Comparison of ENCODE assay signal across 29 cellular contexts in the genomic region with DNA sequence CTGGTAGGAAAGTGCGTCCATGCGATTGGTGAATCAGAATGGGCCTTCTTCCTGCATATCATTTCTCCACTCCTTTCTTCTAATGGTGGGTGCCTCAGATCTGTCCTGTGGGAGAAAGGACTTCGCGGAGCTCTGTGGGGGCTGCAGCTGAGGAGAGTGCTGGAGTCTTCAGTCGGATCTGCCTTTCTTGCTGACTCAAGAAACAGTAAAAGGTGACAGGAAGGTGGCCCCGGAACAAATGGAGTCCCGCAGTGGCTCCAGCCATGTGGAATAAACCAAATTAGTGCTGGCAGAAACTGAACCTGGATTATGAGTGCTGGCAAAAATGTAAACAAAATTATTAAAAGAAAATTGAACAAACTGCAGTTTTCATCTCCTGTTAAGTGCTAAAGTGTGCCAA. TPM values are rescaled to one million over a fixed set of nuclear protein-coding genes. Genes with fewer than 3 reads are reported as not detected.
DNase-seq lines count a peak whose midpoint lies in the region; ATAC-seq and TF ChIP-seq lines count a peak whose summit lies in the region.
"Had no signal": no experiment of that assay in that cellular context is flagged by ENCODE, and none has a peak within 500 bp of the region (broad histone marks: within the 10 kb centered on the region; RNA-seq: fewer than 3 reads in every experiment).

No MANE protein-coding gene starts in this region.

- no peak for TF ChIP-seq EP300 in SK-N-SH (IDR thresholded peaks at IDR 0.05; ENCODE audit: borderline replicate concordance in 1 of 2, low read depth in 1 of 2, low read length in 1 of 2)

- no peaks in the 10 kb centered on the region for H3K9me2 ChIP-seq in SK-N-SH

- H3K36me3 ChIP-seq in IMR-90 (ENCODE audit: control insufficient read depth, insufficient read depth, low read length) (no peaks in the 10 kb centered on the region), endodermal cell (ENCODE audit: control insufficient read depth, insufficient read depth, low read length) (no peaks in the 10 kb centered on the region), gastrocnemius medialis (no peaks in the 10 kb centered on the region), SK-N-SH (replicated peaks in 1 of 2; ENCODE audit: control insufficient read depth in 1 of 2, insufficient read depth in 2 of 2, low read length in 1 of 2) (no peaks in the 10 kb centered on the region)
- H3K36me3 ChIP-seq: ovary, Peyer's patch, upper lobe of left lung had no signal

- no peak overlapping the region for H2BK120ac ChIP-seq in IMR-90 (ENCODE audit: low read depth, low read length)

- DNase-seq in activated effector memory CD4-positive, alpha-beta T cell treated with anti-CD3 and anti-CD28 coated beads, Interleukin-2, amount 50 U/mL, for 16 hours, result peak; percentile 38
- DNase-seq in activated effector memory CD4-positive, alpha-beta T cell treated with Interleukin-2 at 50 U/mL for 16 hours, result no peak
- DNase-seq in IMR-90 (no peak), endodermal cell (peak; percentile 14), gastrocnemius medialis (no peak), SK-N-SH (no peak)
- DNase-seq in activated T-helper 1 cell treated with anti-CD3 and anti-CD28 coated beads, Interleukin-12 subunit alpha, Interleukin-12 subunit beta, Interleukin-2, Interleukin-4 antibody, amounts not matched to agents 30 ng/mL and 10 ng/mL and 1 ng/mL, durations not matched to agents 14 hours and 24 hours and 36 hours (ENCODE audit: low spot score), result no peak
- DNase-seq: activated CD4-positive, alpha-beta memory T cell treated with anti-CD3 and anti-CD28 coated beads for 36 hours; activated naive CD8-positive, alpha-beta T cell treated with anti-CD3 and anti-CD28 coated beads, Interleukin-2, amount 10 ng/mL, durations not matched to agents 7 days and 5 days; DMS53; GDM1; GM23248; HFFc6; Kasumi-1; MV-4-11; naive thymus-derived CD8-positive, alpha-beta T cell; NCI-H1930; NCI-H2227 treated with DMSO at 0.1 percent for 48 hours; NCI-H526 treated with DMSO at 0.1 percent for 48 hours; Peyer's patch; substantia nigra; T-helper 1 cell; upper lobe of left lung had no signal

- no peaks in the 10 kb centered on the region for H3F3A ChIP-seq in SK-N-SH (replicated peaks; ENCODE audit: insufficient read depth)

- H2BK5ac ChIP-seq in IMR-90 (ENCODE audit: low read depth, low read length, poor library complexity, severe bottlenecking), result no peak overlapping the region

- H3K9ac ChIP-seq in IMR-90 (ENCODE audit: low read depth, low read length) (no peak overlapping the region), endodermal cell (ENCODE audit: extremely low read depth, low read length, poor library complexity, severe bottlenecking) (no peak overlapping the region), SK-N-SH (no peak overlapping the region)
- H3K9ac ChIP-seq: GM23248 had no signal

- H3K9me3 ChIP-seq in IMR-90 (ENCODE audit: control insufficient read depth, insufficient read depth, low read length), result no peaks in the 10 kb centered on the region
- H3K9me3 ChIP-seq in endodermal cell (ENCODE audit: control insufficient read depth, low read length), result no peaks in the 10 kb centered on the region
- no peaks in the 10 kb centered on the region for H3K9me3 ChIP-seq in gastrocnemius medialis
- H3K9me3 ChIP-seq in SK-N-SH, result no peaks in the 10 kb centered on the region
- H3K9me3 ChIP-seq: ovary, Peyer's patch, upper lobe of left lung had no signal

- in situ Hi-C loops in IMR-90 (cut with MboI; ENCODE audit: low sequenced_read_pairs) (no loop called here), gastrocnemius medialis (cut with MboI; ENCODE audit: low sequenced_read_pairs in 4 of 4) (no loop called here)

- peak overlapping the region; percentile 28; the same call in 1 of the 2 replicates for H3K23ac ChIP-seq in IMR-90 (ENCODE audit: low read depth, low read length)

- H3K56ac ChIP-seq in IMR-90 (ENCODE audit: extremely low read depth, insufficient read depth, low read length), result no peak overlapping the region

- H3K79me2 ChIP-seq in SK-N-SH (ENCODE audit: insufficient read depth), result no peaks in the 10 kb centered on the region

- peaks cover 2% of the 10 kb centered on the region for H3K27me3 Mint-ChIP-seq in endodermal cell (ENCODE audit: insufficient read depth)
- no peaks in the 10 kb centered on the region for H3K27me3 Mint-ChIP-seq in activated T-helper 1 cell treated with anti-CD3 and anti-CD28 coated beads, Interleukin-12 subunit alpha, Interleukin-12 subunit beta, Interleukin-2, Interleukin-4 antibody, amounts not matched to agents 30 ng/mL and 10 ng/mL and 1 ng/mL, durations not matched to agents 14 hours and 24 hours and 36 hours (ENCODE audit: insufficient read depth)
- H3K27me3 Mint-ChIP-seq: activated CD4-positive, alpha-beta memory T cell treated with anti-CD3 and anti-CD28 coated beads for 36 hours; activated naive CD8-positive, alpha-beta T cell treated with anti-CD3 and anti-CD28 coated beads, Interleukin-2, amount 10 ng/mL, durations not matched to agents 7 days and 5 days had no signal

- no peaks in the 10 kb centered on the region for H3K79me1 ChIP-seq in IMR-90 (ENCODE audit: low read depth in 1 of 2, low read length in 2 of 2)

- H3K18ac ChIP-seq in IMR-90 (ENCODE audit: low read depth, low read length), result peak overlapping the region; percentile 22; the same call in 1 of the 2 replicates

- H3K4me1 Mint-ChIP-seq in endodermal cell, result no peaks in the 10 kb centered on the region
- H3K4me1 Mint-ChIP-seq in activated T-helper 1 cell treated with anti-CD3 and anti-CD28 coated beads, Interleukin-12 subunit alpha, Interleukin-12 subunit beta, Interleukin-2, Interleukin-4 antibody, amounts not matched to agents 30 ng/mL and 10 ng/mL and 1 ng/mL, durations not matched to agents 14 hours and 24 hours and 36 hours (ENCODE audit: low read depth), result no peaks in the 10 kb centered on the region

- peaks cover 6% of the 10 kb centered on the region; the same call in 1 of the 2 replicates for H3K9me1 ChIP-seq in IMR-90 (ENCODE audit: insufficient read depth, low read length)

- H2AFZ ChIP-seq in IMR-90 (replicated peaks; ENCODE audit: low read length, poor library complexity), result no peak overlapping the region
- no peak overlapping the region for H2AFZ ChIP-seq in SK-N-SH (ENCODE audit: low read depth)
- H2AFZ ChIP-seq: GM23248 had no signal

- H4K5ac ChIP-seq in IMR-90 (ENCODE audit: low read depth, low read length), result no peak overlapping the region

- no peak overlapping the region for H3K27ac Mint-ChIP-seq in endodermal cell
- no peak overlapping the region for H3K27ac Mint-ChIP-seq in activated T-helper 1 cell treated with anti-CD3 and anti-CD28 coated beads, Interleukin-12 subunit alpha, Interleukin-12 subunit beta, Interleukin-2, Interleukin-4 antibody, amounts not matched to agents 30 ng/mL and 10 ng/mL and 1 ng/mL, durations not matched to agents 14 hours and 24 hours and 36 hours
- H3K27ac Mint-ChIP-seq: activated CD4-positive, alpha-beta memory T cell treated with anti-CD3 and anti-CD28 coated beads for 36 hours; activated naive CD8-positive, alpha-beta T cell treated with anti-CD3 and anti-CD28 coated beads, Interleukin-2, amount 10 ng/mL, durations not matched to agents 7 days and 5 days; B cell; dendritic cell treated with granulocyte-macrophage colony-stimulating factor and Interleukin-4, amounts not matched to agents 40 ng/mL and 50 ng/mL, for 4 days; HFFc6; mesothelial cell of epicardium had no signal

- peaks cover 3% of the 10 kb centered on the region for H3K9me3 Mint-ChIP-seq in endodermal cell
- no peaks in the 10 kb centered on the region for H3K9me3 Mint-ChIP-seq in activated T-helper 1 cell treated with anti-CD3 and anti-CD28 coated beads, Interleukin-12 subunit alpha, Interleukin-12 subunit beta, Interleukin-2, Interleukin-4 antibody, amounts not matched to agents 30 ng/mL and 10 ng/mL and 1 ng/mL, durations not matched to agents 14 hours and 24 hours and 36 hours
- H3K9me3 Mint-ChIP-seq: activated naive CD8-positive, alpha-beta T cell treated with anti-CD3 and anti-CD28 coated beads, Interleukin-2, amount 10 ng/mL, durations not matched to agents 7 days and 5 days; dendritic cell treated with granulocyte-macrophage colony-stimulating factor and Interleukin-4, amounts not matched to agents 40 ng/mL and 50 ng/mL, for 4 days; mesothelial cell of epicardium had no signal

- 0 out of 2 replicates have a peak overlapping the region, but pooled peaks have one; percentile 18 for H3K4ac ChIP-seq in IMR-90 (ENCODE audit: low read depth, low read length)

- POLR2A ChIA-PET in IMR-90 (lab: Charles Lee; ENCODE audit: unreplicated experiment), result no interaction called here
- POLR2A ChIA-PET in SK-N-SH (lab: Yijun Ruan, JAX), result no interaction called here

- H2AK9ac ChIP-seq in IMR-90 (replicated peaks; ENCODE audit: low read depth, low read length, poor library complexity), result no peak overlapping the region

- H3K4me3 ChIP-seq in IMR-90 (ENCODE audit: insufficient read depth, low read depth, low read length), result no peak overlapping the region
- H3K4me3 ChIP-seq in endodermal cell (ENCODE audit: low read length), result no peak overlapping the region
- H3K4me3 ChIP-seq in gastrocnemius medialis, result no peak overlapping the region
- no peak overlapping the region for H3K4me3 ChIP-seq in SK-N-SH (ENCODE audit: low read depth in 2 of 2, low read length in 1 of 2)
- H3K4me3 ChIP-seq: GM23248, ovary, Peyer's patch, upper lobe of left lung had no signal

- no TSS peak for BruUV-seq in IMR-90 (replicated peaks; lab: Mats Ljungman, UMichigan)

- no peak overlapping the region for H2AK5ac ChIP-seq in IMR-90 (ENCODE audit: low read depth, low read length)

- ATAC-seq in IMR-90 (ENCODE audit: low read depth), result no peak
- no peak for ATAC-seq in gastrocnemius medialis
- no peak for ATAC-seq in HG02970 (IDR thresholded peaks at IDR 0.05; ENCODE audit: low FRiP score, unreplicated experiment)
- ATAC-seq: naive thymus-derived CD8-positive, alpha-beta T cell had no signal

- no peak overlapping the region for H2BK20ac ChIP-seq in IMR-90 (ENCODE audit: low read depth, low read length)

- intact Hi-C loops in IMR-90 (cut with micrococcal nuclease), result no loop called here
- intact Hi-C loops in gastrocnemius medialis (cut with DNase I; ENCODE audit: low total_unique reads), result no loop called here
- intact Hi-C loops in activated T-helper 1 cell treated with anti-CD3 and anti-CD28 coated beads, Interleukin-12 subunit alpha, Interleukin-12 subunit beta, Interleukin-2, Interleukin-4 antibody, amounts not matched to agents 30 ng/mL and 10 ng/mL and 1 ng/mL, durations not matched to agents 14 hours and 24 hours and 36 hours (cut with micrococcal nuclease), result no loop called here

- H3K4me1 ChIP-seq in IMR-90 (ENCODE audit: control insufficient read depth, insufficient read depth, low read length) (peaks cover 16% of the 10 kb centered on the region), endodermal cell (ENCODE audit: control insufficient read depth, insufficient read depth, low read length) (no peaks in the 10 kb centered on the region), gastrocnemius medialis (peaks cover 37 to 39% of the 10 kb centered on the region in 2 donors), SK-N-SH (ENCODE audit: control insufficient read depth in 1 of 2, insufficient read depth in 2 of 2, low read depth in 1 of 2, low read length in 1 of 2) (peaks cover 0 to 12% of the 10 kb centered on the region in 2 experiments; a peak in 1 of 4 replicates)

- CTCF ChIA-PET in IMR-90 (lab: Yijun Ruan, JAX), result interaction anchor here (1.0 kb wide), 1 partner anchor 10 kb away, joined by 3 read pairs; no protein-coding TSS in a partner anchor
- CTCF ChIA-PET in SK-N-SH (lab: Yijun Ruan, JAX), result interaction anchor here (0.7 to 1.3 kb wide), 2 partner anchors 16 to 25 kb away, joined by 3 to 4 read pairs; partner anchors contain the start of gene GAS6

- no peak overlapping the region for H4K8ac ChIP-seq in IMR-90 (ENCODE audit: low read depth in 2 of 2, low read length in 2 of 2)

- TF ChIP-seq RAD21 in IMR-90 (IDR thresholded peaks at IDR 0.05; ENCODE audit: low read length) (no peak), SK-N-SH (IDR thresholded peaks at IDR 0.05; ENCODE audit: low read length) (no peak)

- H3K36me3 Mint-ChIP-seq in endodermal cell (ENCODE audit: low read depth), result no peaks in the 10 kb centered on the region
- H3K36me3 Mint-ChIP-seq in activated T-helper 1 cell treated with anti-CD3 and anti-CD28 coated beads, Interleukin-12 subunit alpha, Interleukin-12 subunit beta, Interleukin-2, Interleukin-4 antibody, amounts not matched to agents 30 ng/mL and 10 ng/mL and 1 ng/mL, durations not matched to agents 14 hours and 24 hours and 36 hours (ENCODE audit: low read depth), result no peaks in the 10 kb centered on the region
- H3K36me3 Mint-ChIP-seq: activated CD4-positive, alpha-beta memory T cell treated with anti-CD3 and anti-CD28 coated beads for 36 hours; activated naive CD8-positive, alpha-beta T cell treated with anti-CD3 and anti-CD28 coated beads, Interleukin-2, amount 10 ng/mL, durations not matched to agents 7 days and 5 days; mesothelial cell of epicardium; naive thymus-derived CD8-positive, alpha-beta T cell had no signal

- no peaks in the 10 kb centered on the region for H3K27me3 ChIP-seq in IMR-90 (ENCODE audit: control insufficient read depth, insufficient read depth, low read length)
- no peaks in the 10 kb centered on the region for H3K27me3 ChIP-seq in endodermal cell (ENCODE audit: control insufficient read depth, insufficient read depth, low read length, poor library complexity, severe bottlenecking)
- H3K27me3 ChIP-seq in gastrocnemius medialis, result no peaks in the 10 kb centered on the region
- no peaks in the 10 kb centered on the region for H3K27me3 ChIP-seq in SK-N-SH (ENCODE audit: insufficient read depth)
- H3K27me3 ChIP-seq: ovary, Peyer's patch, upper lobe of left lung had no signal

- no peak overlapping the region for H2BK15ac ChIP-seq in IMR-90 (ENCODE audit: low read depth, low read length)

- no peaks in the 10 kb centered on the region for H4K20me1 ChIP-seq in IMR-90 (ENCODE audit: insufficient read depth, low read length)
- no peaks in the 10 kb centered on the region for H4K20me1 ChIP-seq in SK-N-SH (ENCODE audit: insufficient read depth)

- no peak overlapping the region; the same call in 1 of the 2 replicates for H3K14ac ChIP-seq in IMR-90 (replicated peaks; ENCODE audit: low read depth, low read length)

- H3K27ac ChIP-seq in IMR-90 (ENCODE audit: insufficient read depth, low read length), result no peak overlapping the region
- no peak overlapping the region for H3K27ac ChIP-seq in endodermal cell (ENCODE audit: low read depth, low read length)
- peak overlapping the region; percentile 29 to 78 (median 61) for H3K27ac ChIP-seq in gastrocnemius medialis
- H3K27ac ChIP-seq in SK-N-SH (ENCODE audit: low read depth in 2 of 2, low read length in 1 of 2), result no peak overlapping the region
- H3K27ac ChIP-seq: GM23248, ovary, Peyer's patch, upper lobe of left lung had no signal

- H4K91ac ChIP-seq in IMR-90 (ENCODE audit: insufficient read depth, low read depth, low read length), result no peak overlapping the region

- WGBS in IMR-90 (ENCODE audit: extremely low coverage in 2 of 2, insufficient read length in 1 of 2), 2 experiments, result 50% methylated on average over 1 of the region's 7 CpGs; no CpG with 5 or more reads in 1 of the 2 experiments
- WGBS in endodermal cell (ENCODE audit: insufficient coverage in 1 of 2, insufficient read length in 1 of 2), 2 experiments, result 86 to 93% methylated on average over 4 to 7 of the region's 7 CpGs
- WGBS in SK-N-SH (ENCODE audit: low lambda C conversion rate), result 91% methylated on average over 7 of the region's 7 CpGs

- H3K4me2 ChIP-seq in IMR-90 (ENCODE audit: low read depth, low read length), result no peak overlapping the region
- H3K4me2 ChIP-seq in SK-N-SH, result no peak overlapping the region

- H3K4me3 Mint-ChIP-seq in endodermal cell, result no peak overlapping the region
- H3K4me3 Mint-ChIP-seq in activated T-helper 1 cell treated with anti-CD3 and anti-CD28 coated beads, Interleukin-12 subunit alpha, Interleukin-12 subunit beta, Interleukin-2, Interleukin-4 antibody, amounts not matched to agents 30 ng/mL and 10 ng/mL and 1 ng/mL, durations not matched to agents 14 hours and 24 hours and 36 hours, result no peak overlapping the region
- H3K4me3 Mint-ChIP-seq: activated CD4-positive, alpha-beta memory T cell treated with anti-CD3 and anti-CD28 coated beads for 36 hours; activated naive CD8-positive, alpha-beta T cell treated with anti-CD3 and anti-CD28 coated beads, Interleukin-2, amount 10 ng/mL, durations not matched to agents 7 days and 5 days; B cell; central memory CD8-positive, alpha-beta T cell; dendritic cell treated with granulocyte-macrophage colony-stimulating factor and Interleukin-4, amounts not matched to agents 40 ng/mL and 50 ng/mL, for 4 days; HFFc6; mesothelial cell of epicardium; naive thymus-derived CD8-positive, alpha-beta T cell had no signal

- dilution Hi-C loops in IMR-90 (cut with HindIII; ENCODE audit: low sequenced_read_pairs, unreplicated experiment), result no loop called here

- TF ChIP-seq CTCF in IMR-90 (conservative IDR thresholded peaks at IDR 0.05; ENCODE audit: low read depth, low read length), result no peak
- TF ChIP-seq CTCF in endodermal cell (conservative IDR thresholded peaks at IDR 0.05), result no peak
- TF ChIP-seq CTCF in gastrocnemius medialis (IDR thresholded peaks at IDR 0.05 in 4 of 5, conservative IDR thresholded peaks at IDR 0.05 in 1 of 5), result no peak
- TF ChIP-seq CTCF in SK-N-SH (IDR thresholded peaks at IDR 0.05), result no peak

- TF ChIP-seq POLR2A in IMR-90 (IDR thresholded peaks at IDR 0.05; ENCODE audit: low read depth, low read length), result no peak
- TF ChIP-seq POLR2A in gastrocnemius medialis (IDR thresholded peaks at IDR 0.05), result no peak

RNA-seq across cellular contexts. Expression of gene GAS6, which starts 15.1 kb away (rescaled TPM):
- 212 and 220 TPM in 2 replicates for total RNA-seq in IMR-90 (2012; rRNA removed)
- 795 and 823 TPM in 2 replicates for polyA plus RNA-seq in IMR-90 (2012; rRNA removed)
- polyA plus RNA-seq in IMR-90 (2012; cell fraction: cytosol; rRNA removed), result 1,010 and 1,498 TPM in 2 replicates
- polyA plus RNA-seq in IMR-90 (2012; cell fraction: nucleus; rRNA removed; ENCODE audit: low replicate concordance), result 1,145 and 2,216 TPM in 2 replicates
- total RNA-seq in endodermal cell, result 10 to 100 TPM; 45.7 to 49.6 TPM
- polyA plus RNA-seq in endodermal cell (2013, experiment 1 of 2), result 24.8 TPM
- polyA plus RNA-seq in endodermal cell (2013, experiment 2 of 2), result 23.0 TPM
- total RNA-seq in gastrocnemius medialis, result 100 to 1,000 TPM in 1 of 4 donors, 10 to 100 TPM in 3; 68.6 to 122 (median 86.3) TPM
- total RNA-seq in activated T-helper 1 cell treated with anti-CD3 and anti-CD28 coated beads, Interleukin-12 subunit alpha, Interleukin-12 subunit beta, Interleukin-2, Interleukin-4 antibody, amounts not matched to agents 30 ng/mL and 10 ng/mL and 1 ng/mL, durations not matched to agents 14 hours and 24 hours and 36 hours, result 0.62 and 0.98 TPM in 2 replicates
- 380 and 406 TPM in 2 replicates for polyA plus RNA-seq in SK-N-SH (2012; rRNA removed)
- 236 and 359 TPM in 2 replicates for polyA plus RNA-seq in SK-N-SH (2012; cell fraction: cytosol; rRNA removed)
- 463 and 469 TPM in 2 replicates for polyA plus RNA-seq in SK-N-SH (2012; cell fraction: nucleus; rRNA removed)

Comparison
In these comparisons a context has a peak if more than half of its experiments do, and no peak if none do; other contexts are left out.
1. DNase-seq: peak in activated effector memory CD4-positive, alpha-beta T cell treated with anti-CD3 and anti-CD28 coated beads, Interleukin-2, amount 50 U/mL, for 16 hours (single experiment) and endodermal cell (single experiment); none in activated effector memory CD4-positive, alpha-beta T cell treated with Interleukin-2 at 50 U/mL for 16 hours (single experiment), IMR-90 (single experiment), gastrocnemius medialis (0 of 2), activated T-helper 1 cell treated with anti-CD3 and anti-CD28 coated beads, Interleukin-12 subunit alpha, Interleukin-12 subunit beta, Interleukin-2, Interleukin-4 antibody, amounts not matched to agents 30 ng/mL and 10 ng/mL and 1 ng/mL, durations not matched to agents 14 hours and 24 hours and 36 hours (single experiment) and SK-N-SH (single experiment).
2. H3K27ac ChIP-seq: peak in gastrocnemius medialis (4 of 4); none in IMR-90 (single experiment), endodermal cell (single experiment) and SK-N-SH (0 of 2).
3. RNA of gene GAS6, which starts 15.1 kb away (total RNA-seq): 212 to 220 TPM in IMR-90, 68.6 to 122 TPM in gastrocnemius medialis and 45.7 to 49.6 TPM in endodermal cell; 0.62 to 0.98 TPM in activated T-helper 1 cell treated with anti-CD3 and anti-CD28 coated beads, Interleukin-12 subunit alpha, Interleukin-12 subunit beta, Interleukin-2, Interleukin-4 antibody, amounts not matched to agents 30 ng/mL and 10 ng/mL and 1 ng/mL, durations not matched to agents 14 hours and 24 hours and 36 hours; every median in the first group is over 10 times any median in the second.